In the genomic region with DNA sequence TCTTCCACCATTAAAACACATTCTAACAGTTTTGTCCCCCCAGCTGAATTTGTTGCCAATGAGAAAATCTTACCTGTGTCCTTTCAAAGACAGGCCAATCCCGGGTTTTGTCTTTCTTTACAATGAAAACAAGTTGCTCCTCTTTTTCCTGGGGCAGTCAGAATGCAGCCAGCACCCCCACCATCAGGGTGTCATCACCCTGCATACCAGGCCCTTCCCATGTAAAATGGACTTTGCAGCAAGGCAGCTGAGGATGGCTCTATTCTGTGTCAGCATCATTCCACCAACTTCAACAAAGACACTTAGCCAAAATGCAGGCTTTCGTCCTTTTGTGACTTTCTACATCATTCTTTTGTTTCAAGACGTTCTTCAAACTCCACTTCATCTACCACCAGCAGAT, we compare ENCODE assay signal across 1 cellular context.
TF ChIP-seq lines count a peak whose summit lies in the region.

No MANE protein-coding gene starts in this region.

TF ChIP-seq in K562, 482 proteins besides CTCF, POLR2A, EP300 and RAD21 (continued from another document):
- TF ChIP-seq CHD4 (IDR thresholded peaks at IDR 0.05; ENCODE audit: insufficient read depth, insufficient replicate concordance, low read depth, low read length, poor library complexity, severe bottlenecking): no peak
- no peak for TF ChIP-seq NFATC3 (IDR thresholded peaks at IDR 0.05)
- no peak for TF ChIP-seq JUN (IDR thresholded peaks at IDR 0.05; ENCODE audit: borderline replicate concordance, low read depth, low read length)
- TF ChIP-seq JUN (CRISPR knock-in tag; IDR thresholded peaks at IDR 0.05; ENCODE audit: borderline replicate concordance): no peak
- TF ChIP-seq PHF20 (IDR thresholded peaks at IDR 0.05; ENCODE audit: partially characterized antibody): no peak
- no peak for TF ChIP-seq PURB (CRISPR knock-in tag; IDR thresholded peaks at IDR 0.05; ENCODE audit: low read depth)
- TF ChIP-seq, protein P1, sequence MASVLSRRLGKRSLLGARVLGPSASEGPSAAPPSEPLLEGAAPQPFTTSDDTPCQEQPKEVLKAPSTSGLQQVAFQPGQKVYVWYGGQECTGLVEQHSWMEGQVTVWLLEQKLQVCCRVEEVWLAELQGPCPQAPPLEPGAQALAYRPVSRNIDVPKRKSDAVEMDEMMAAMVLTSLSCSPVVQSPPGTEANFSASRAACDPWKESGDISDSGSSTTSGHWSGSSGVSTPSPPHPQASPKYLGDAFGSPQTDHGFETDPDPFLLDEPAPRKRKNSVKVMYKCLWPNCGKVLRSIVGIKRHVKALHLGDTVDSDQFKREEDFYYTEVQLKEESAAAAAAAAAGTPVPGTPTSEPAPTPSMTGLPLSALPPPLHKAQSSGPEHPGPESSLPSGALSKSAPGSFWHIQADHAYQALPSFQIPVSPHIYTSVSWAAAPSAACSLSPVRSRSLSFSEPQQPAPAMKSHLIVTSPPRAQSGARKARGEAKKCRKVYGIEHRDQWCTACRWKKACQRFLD (CRISPR knock-in tag; IDR thresholded peaks at IDR 0.05): no peak
- TF ChIP-seq, protein P2, sequence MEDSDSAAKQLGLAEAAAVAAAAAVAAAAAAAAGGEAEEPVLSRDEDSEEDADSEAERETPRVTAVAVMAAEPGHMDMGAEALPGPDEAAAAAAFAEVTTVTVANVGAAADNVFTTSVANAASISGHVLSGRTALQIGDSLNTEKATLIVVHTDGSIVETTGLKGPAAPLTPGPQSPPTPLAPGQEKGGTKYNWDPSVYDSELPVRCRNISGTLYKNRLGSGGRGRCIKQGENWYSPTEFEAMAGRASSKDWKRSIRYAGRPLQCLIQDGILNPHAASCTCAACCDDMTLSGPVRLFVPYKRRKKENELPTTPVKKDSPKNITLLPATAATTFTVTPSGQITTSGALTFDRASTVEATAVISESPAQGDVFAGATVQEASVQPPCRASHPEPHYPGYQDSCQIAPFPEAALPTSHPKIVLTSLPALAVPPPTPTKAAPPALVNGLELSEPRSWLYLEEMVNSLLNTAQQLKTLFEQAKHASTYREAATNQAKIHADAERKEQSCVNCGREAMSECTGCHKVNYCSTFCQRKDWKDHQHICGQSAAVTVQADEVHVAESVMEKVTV (CRISPR knock-in tag; IDR thresholded peaks at IDR 0.05): no peak
- no peak for TF ChIP-seq POLR2AphosphoS5 (IDR thresholded peaks at IDR 0.05; ENCODE audit: control insufficient read depth, insufficient read depth, low read depth, low read length)
- TF ChIP-seq FOXK2 (conservative IDR thresholded peaks at IDR 0.05 in 1 of 2, IDR thresholded peaks at IDR 0.05 in 1 of 2; ENCODE audit: low read depth in 2 of 2): no peak
- TF ChIP-seq EWSR1 (IDR thresholded peaks at IDR 0.05; ENCODE audit: borderline replicate concordance, low read depth, partially characterized antibody): no peak
- no peak for TF ChIP-seq ZNF143 (CRISPR knock-in tag; IDR thresholded peaks at IDR 0.05)
- TF ChIP-seq FOXM1 (IDR thresholded peaks at IDR 0.05; ENCODE audit: low read depth): no peak
- no peak for TF ChIP-seq FOXM1 (CRISPR knock-in tag; IDR thresholded peaks at IDR 0.05; ENCODE audit: low read depth)
- TF ChIP-seq ZEB2 (IDR thresholded peaks at IDR 0.05): no peak
- TF ChIP-seq, protein P3, sequence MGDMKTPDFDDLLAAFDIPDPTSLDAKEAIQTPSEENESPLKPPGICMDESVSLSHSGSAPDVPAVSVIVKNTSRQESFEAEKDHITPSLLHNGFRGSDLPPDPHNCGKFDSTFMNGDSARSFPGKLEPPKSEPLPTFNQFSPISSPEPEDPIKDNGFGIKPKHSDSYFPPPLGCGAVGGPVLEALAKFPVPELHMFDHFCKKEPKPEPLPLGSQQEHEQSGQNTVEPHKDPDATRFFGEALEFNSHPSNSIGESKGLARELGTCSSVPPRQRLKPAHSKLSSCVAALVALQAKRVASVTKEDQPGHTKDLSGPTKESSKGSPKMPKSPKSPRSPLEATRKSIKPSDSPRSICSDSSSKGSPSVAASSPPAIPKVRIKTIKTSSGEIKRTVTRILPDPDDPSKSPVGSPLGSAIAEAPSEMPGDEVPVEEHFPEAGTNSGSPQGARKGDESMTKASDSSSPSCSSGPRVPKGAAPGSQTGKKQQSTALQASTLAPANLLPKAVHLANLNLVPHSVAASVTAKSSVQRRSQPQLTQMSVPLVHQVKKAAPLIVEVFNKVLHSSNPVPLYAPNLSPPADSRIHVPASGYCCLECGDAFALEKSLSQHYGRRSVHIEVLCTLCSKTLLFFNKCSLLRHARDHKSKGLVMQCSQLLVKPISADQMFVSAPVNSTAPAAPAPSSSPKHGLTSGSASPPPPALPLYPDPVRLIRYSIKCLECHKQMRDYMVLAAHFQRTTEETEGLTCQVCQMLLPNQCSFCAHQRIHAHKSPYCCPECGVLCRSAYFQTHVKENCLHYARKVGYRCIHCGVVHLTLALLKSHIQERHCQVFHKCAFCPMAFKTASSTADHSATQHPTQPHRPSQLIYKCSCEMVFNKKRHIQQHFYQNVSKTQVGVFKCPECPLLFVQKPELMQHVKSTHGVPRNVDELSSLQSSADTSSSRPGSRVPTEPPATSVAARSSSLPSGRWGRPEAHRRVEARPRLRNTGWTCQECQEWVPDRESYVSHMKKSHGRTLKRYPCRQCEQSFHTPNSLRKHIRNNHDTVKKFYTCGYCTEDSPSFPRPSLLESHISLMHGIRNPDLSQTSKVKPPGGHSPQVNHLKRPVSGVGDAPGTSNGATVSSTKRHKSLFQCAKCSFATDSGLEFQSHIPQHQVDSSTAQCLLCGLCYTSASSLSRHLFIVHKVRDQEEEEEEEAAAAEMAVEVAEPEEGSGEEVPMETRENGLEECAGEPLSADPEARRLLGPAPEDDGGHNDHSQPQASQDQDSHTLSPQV (IDR thresholded peaks at IDR 0.05): no peak
- TF ChIP-seq MCM5 (IDR thresholded peaks at IDR 0.05; ENCODE audit: low read depth): no peak
